ENCODE assay signal across 21 cellular contexts in the genomic region with DNA sequence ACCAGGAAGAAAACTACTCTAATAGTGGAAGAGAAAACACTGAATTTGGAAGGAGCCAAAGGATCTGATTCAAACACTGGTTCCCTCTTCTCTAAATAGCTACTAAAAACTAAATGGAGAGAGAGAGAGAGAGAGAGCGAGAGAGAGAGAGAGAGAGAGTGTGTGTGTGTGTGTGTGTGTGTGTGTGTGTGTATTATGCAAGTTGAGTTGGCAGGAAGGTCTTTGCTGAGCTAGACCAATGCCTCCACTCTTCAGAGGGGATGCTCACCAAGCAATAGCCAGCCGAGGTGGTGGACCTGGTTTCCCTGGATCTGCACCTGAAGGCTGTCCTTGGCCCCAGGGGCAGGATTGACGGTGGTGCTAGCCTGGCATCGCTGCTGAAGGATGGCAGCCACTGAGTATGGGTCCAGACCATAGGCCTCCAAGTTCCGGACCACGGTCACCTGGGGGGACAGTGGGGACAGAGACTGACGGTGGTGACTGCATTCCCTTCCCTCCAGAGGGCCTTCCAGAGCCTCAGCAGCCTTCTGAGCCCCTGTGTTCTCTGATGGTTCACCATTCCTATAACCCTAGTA. TPM values are rescaled to one million over a fixed set of nuclear protein-coding genes. Genes with fewer than 3 reads are reported as not detected.
DNase-seq lines count a peak whose midpoint lies in the region; ATAC-seq, FAIRE-seq and TF ChIP-seq lines count a peak whose summit lies in the region.
"Had no signal": no experiment of that assay in that cellular context is flagged by ENCODE, and none has a peak within 500 bp of the region (broad histone marks: within the 10 kb centered on the region; RNA-seq: fewer than 3 reads in every experiment).

No MANE protein-coding gene starts in this region.

- H3K4me1 Mint-ChIP-seq in activated naive CD4-positive, alpha-beta T cell treated with anti-CD3 and anti-CD28 coated beads for 36 hours (ENCODE audit: low read depth), result peaks cover 43% of the 10 kb centered on the region

- ATAC-seq in GM12878 (no peak), gastrocnemius medialis (no peak)
- ATAC-seq: body of pancreas had no signal

- TF ChIP-seq POLR2A in GM12878 (IDR thresholded peaks at IDR 0.05; ENCODE audit: low read depth, low read length), result no peak
- TF ChIP-seq POLR2A in gastrocnemius medialis (IDR thresholded peaks at IDR 0.05), result no peak

- no peak overlapping the region for H3K27ac ChIP-seq in GM12878 (ENCODE audit: control insufficient read depth, insufficient read depth)
- peak overlapping the region in 3 of 4 donors; percentile 38 to 74 (median 53) for H3K27ac ChIP-seq in gastrocnemius medialis
- H3K27ac ChIP-seq: HL-60, thyroid gland had no signal

- H3K27ac Mint-ChIP-seq in activated naive CD4-positive, alpha-beta T cell treated with anti-CD3 and anti-CD28 coated beads for 36 hours, result peak overlapping the region; percentile 93

- DNase-seq in activated naive CD4-positive, alpha-beta T cell treated with anti-CD3 and anti-CD28 coated beads for 36 hours, result no peak
- DNase-seq in activated naive CD4-positive, alpha-beta T cell treated with anti-CD3 and anti-CD28 coated beads, Interleukin-2, amount 50 U/mL, for 16 hours, result no peak
- DNase-seq in MV-4-11 (lab: John Stamatoyannopoulos, UW), result peak; percentile 6
- DNase-seq in GM12878 (ENCODE audit: low read depth, low spot score), result no peak
- no peak for DNase-seq in gastrocnemius medialis
- DNase-seq in effector CD8-positive, alpha-beta T cell (lab: John Stamatoyannopoulos, UW), result no peak
- DNase-seq in activated CD4-positive, CD25-positive, alpha-beta regulatory T cell treated with anti-CD3 and anti-CD28 coated beads, Interleukin-2, amount 50 U/mL, for 72 hours, result no peak
- no peak for DNase-seq in DMS153 (lab: John Stamatoyannopoulos, UW)
- DNase-seq: ACHN; body of pancreas; effector CD4-positive, alpha-beta T cell; EL; foreskin fibroblast; HCEC 1CT; NCI-H1105 treated with DMSO at 0.1 percent for 48 hours; NCI-H2029; NCI-H2227 treated with DMSO at 0.1 percent for 48 hours; stimulated activated CD4-positive, alpha-beta T cell treated with anti-CD3 and anti-CD28 coated beads, Interleukin-2, amount 100 ng/mL, for 48 hours; stimulated activated naive CD4-positive, alpha-beta T cell; thyroid gland had no signal

- no peaks in the 10 kb centered on the region for H4K20me1 ChIP-seq in GM12878 (ENCODE audit: control insufficient read depth, insufficient read depth)

- FAIRE-seq in GM12878 (lab: Jason Lieb, UNC), result no peak

- no peaks in the 10 kb centered on the region for H3K27me3 Mint-ChIP-seq in activated naive CD4-positive, alpha-beta T cell treated with anti-CD3 and anti-CD28 coated beads for 36 hours (ENCODE audit: low read depth)

- no peaks in the 10 kb centered on the region for H3K9me3 ChIP-seq in GM12878 (replicated peaks; ENCODE audit: control insufficient read depth, insufficient read depth, low read length)
- H3K9me3 ChIP-seq in gastrocnemius medialis, result no peaks in the 10 kb centered on the region
- H3K9me3 ChIP-seq: body of pancreas, thyroid gland had no signal

- H3K27me3 ChIP-seq in GM12878 (replicated peaks in 1 of 2; ENCODE audit: control insufficient read depth in 2 of 2, insufficient read depth in 2 of 2, low read length in 1 of 2) (no peaks in the 10 kb centered on the region), gastrocnemius medialis (no peaks in the 10 kb centered on the region)
- H3K27me3 ChIP-seq: body of pancreas, thyroid gland had no signal

- in situ Hi-C loops in GM12878 (cut with MboI) (no loop called here), gastrocnemius medialis (cut with MboI; ENCODE audit: low sequenced_read_pairs in 4 of 4) (no loop called here)

- no peaks in the 10 kb centered on the region for H3K9me3 Mint-ChIP-seq in activated naive CD4-positive, alpha-beta T cell treated with anti-CD3 and anti-CD28 coated beads for 36 hours

- TF ChIP-seq CTCF in GM12878 (IDR thresholded peaks at IDR 0.05 in 2 of 3, conservative IDR thresholded peaks at IDR 0.05 in 1 of 3; ENCODE audit: control insufficient read depth in 2 of 3, extremely low read depth in 1 of 3, insufficient read depth in 1 of 3, low read depth in 3 of 3, low read length in 3 of 3), result no peak
- TF ChIP-seq CTCF in gastrocnemius medialis (IDR thresholded peaks at IDR 0.05 in 4 of 5, conservative IDR thresholded peaks at IDR 0.05 in 1 of 5), result no peak

- SMC1A ChIA-PET in GM12878 (lab: Charles Lee; ENCODE audit: uncharacterized antibody, unreplicated experiment), result interaction anchor here (1.0 to 4.0 kb wide), 6 partner anchors 13 to 114 kb away, joined by 3 to 25 read pairs (median 8); no protein-coding TSS in a partner anchor

- intact Hi-C loops in activated naive CD4-positive, alpha-beta T cell treated with anti-CD3 and anti-CD28 coated beads for 36 hours (cut with micrococcal nuclease), result loop anchor here (5.0 kb wide), 1 partner anchor 209 kb away; no protein-coding TSS in a partner anchor
- intact Hi-C loops in GM12878 (cut with micrococcal nuclease; ENCODE audit: unreplicated experiment) (no loop called here), gastrocnemius medialis (cut with DNase I; ENCODE audit: low total_unique reads) (no loop called here)

- H3K4me3 ChIP-seq in GM12878 (no peak overlapping the region), gastrocnemius medialis (no peak overlapping the region)
- H3K4me3 ChIP-seq: body of pancreas, thyroid gland had no signal

- H3K4me2 ChIP-seq in GM12878 (ENCODE audit: control insufficient read depth, insufficient read depth), result no peak overlapping the region

- peaks cover 62% of the 10 kb centered on the region for H3K36me3 Mint-ChIP-seq in activated naive CD4-positive, alpha-beta T cell treated with anti-CD3 and anti-CD28 coated beads for 36 hours (ENCODE audit: low read depth)

- peaks cover 12 to 20% of the 10 kb centered on the region in 2 experiments for H3K36me3 ChIP-seq in GM12878 (ENCODE audit: control insufficient read depth in 2 of 2, insufficient read depth in 2 of 2, low read length in 1 of 2)
- peaks cover 5 to 91% of the 10 kb centered on the region in 2 donors for H3K36me3 ChIP-seq in gastrocnemius medialis

- RAD21 ChIA-PET in GM12878 (lab: Charles Lee; ENCODE audit: unreplicated experiment), result interaction anchor here (0.8 to 1.9 kb wide), 3 partner anchors 13 to 90 kb away, joined by 3 to 5 read pairs (median 5); no protein-coding TSS in a partner anchor

- H3K4me1 ChIP-seq in GM12878 (ENCODE audit: control insufficient read depth, insufficient read depth, low read length) (peaks cover 6% of the 10 kb centered on the region; the same call in 1 of the 2 replicates), gastrocnemius medialis (peaks cover 7 to 8% of the 10 kb centered on the region in 2 donors)

- H3K79me2 ChIP-seq in GM12878 (ENCODE audit: control insufficient read depth, insufficient read depth, low read length), result no peaks in the 10 kb centered on the region

- TSS peak; percentile 41 for BruUV-seq in GM12878 (replicated peaks; lab: Mats Ljungman, UMichigan)

- TF ChIP-seq RAD21 in GM12878 (IDR thresholded peaks at IDR 0.05; ENCODE audit: insufficient read depth, low read depth, low read length), result no peak

- no peak overlapping the region for H3K9ac ChIP-seq in GM12878 (ENCODE audit: control insufficient read depth, insufficient read depth, low read length)

- TF ChIP-seq EP300 in GM12878 (IDR thresholded peaks at IDR 0.05; ENCODE audit: borderline replicate concordance in 1 of 2, control insufficient read depth in 1 of 2, low read depth in 2 of 2, low read length in 2 of 2), result no peak

- H2AFZ ChIP-seq in GM12878 (ENCODE audit: control insufficient read depth, low read depth, low read length), result no peak overlapping the region

- no peak overlapping the region for H3K4me3 Mint-ChIP-seq in activated naive CD4-positive, alpha-beta T cell treated with anti-CD3 and anti-CD28 coated beads for 36 hours

- CTCF ChIA-PET in activated naive CD4-positive, alpha-beta T cell treated with anti-CD3 and anti-CD28 coated beads for 36 hours (lab: Charles Lee), result interaction anchor here (0.6 to 6.7 kb wide), 12 partner anchors 8 to 103 kb away, joined by 3 to 53 read pairs (median 6); no protein-coding TSS in a partner anchor
- CTCF ChIA-PET in GM12878 (lab: Yijun Ruan, JAX), result interaction anchor here (0.8 to 6.0 kb wide), 11 partner anchors 8 to 114 kb away, joined by 3 to 44 read pairs (median 6); no protein-coding TSS in a partner anchor

- POLR2A ChIA-PET in GM12878 (lab: Charles Lee), result interaction anchor here (0.9 kb wide), 1 partner anchor 40 kb away, joined by 3 read pairs; no protein-coding TSS in a partner anchor

- 94% methylated on average over 7 of the region's 7 CpGs for WGBS in GM12878 (ENCODE audit: insufficient coverage, insufficient replicate concordance, low lambda C conversion rate, missing lambda C conversion rate)

RNA-seq across cellular contexts. Expression of a gene that starts 18.8 kb away (rescaled TPM):
- total RNA-seq in activated naive CD4-positive, alpha-beta T cell treated with anti-CD3 and anti-CD28 coated beads for 36 hours, result 100 to 1,000 TPM; 116 to 122 TPM
- 115 and 132 TPM in 2 replicates for total RNA-seq in GM12878 (2013; cell fraction: nucleolus; rRNA removed)
- total RNA-seq in GM12878 (2014; rRNA removed) (88.8 and 91.6 TPM in 2 replicates), GM12878 (2014; rRNA removed; fragmentation: Illumina TruSeq; extraction: Trizol) (80.4 and 83.4 TPM in 2 replicates), GM12878 (2021) (74.0 and 76.6 TPM in 2 replicates), gastrocnemius medialis (10 to 100 TPM; 23.7 to 61.2 (median 38.6) TPM)
- polyA plus RNA-seq in GM12878 (2011; ENCODE audit: low read depth), result 49.2 TPM
- polyA plus RNA-seq in GM12878 (2011; rRNA removed) (133 and 153 TPM in 2 replicates), GM12878 (2014; fragmentation: Illumina TruSeq; extraction: Trizol) (108 and 109 TPM in 2 replicates), GM12878 (2014; fragmentation: Nextera tagmentation; extraction: Ambion mirVana) (10 to 100 TPM; 65.4 to 77.5 TPM), GM12878 (2014; rRNA removed) (98.5 and 104 TPM in 2 replicates), GM12878 (2016; fragmentation: Nextera tagmentation; extraction: Ambion mirVana) (10 to 100 TPM; 65.2 to 74.8 TPM)
- polyA plus RNA-seq in GM12878 (2011; cell fraction: cytosol; rRNA removed), result 121 and 127 TPM in 2 replicates
- polyA plus RNA-seq in GM12878 (2011; cell fraction: nucleus; rRNA removed), result 149 and 172 TPM in 2 replicates
- polyA plus RNA-seq in GM12878 (2012), result 66.5 and 74.5 TPM in 2 replicates
- polyA minus RNA-seq in GM12878 (2011; rRNA and poly(A)+ RNA removed), result 93.0 and 112 TPM in 2 replicates
- polyA minus RNA-seq in GM12878 (2011; cell fraction: cytosol; rRNA and poly(A)+ RNA removed), result 26.6 and 32.7 TPM in 2 replicates
- polyA minus RNA-seq in GM12878 (2011; cell fraction: nucleus; rRNA and poly(A)+ RNA removed), result 34.8 and 42.0 TPM in 2 replicates

RNA-seq across cellular contexts. Expression of a gene that starts 41.9 kb away (rescaled TPM):
- total RNA-seq in activated naive CD4-positive, alpha-beta T cell treated with anti-CD3 and anti-CD28 coated beads for 36 hours, result 1 to 10 TPM; 6.5 to 6.7 TPM
- total RNA-seq in GM12878 (2013; cell fraction: nucleolus; rRNA removed), result 26.7 and 27.4 TPM in 2 replicates
- 10.7 and 11.1 TPM in 2 replicates for total RNA-seq in GM12878 (2014; rRNA removed)
- total RNA-seq in GM12878 (2014; rRNA removed; fragmentation: Illumina TruSeq; extraction: Trizol), result 10.0 and 10.7 TPM in 2 replicates
- 8.9 and 11.2 TPM in 2 replicates for total RNA-seq in GM12878 (2021)
- 2.8 TPM for polyA plus RNA-seq in GM12878 (2011; ENCODE audit: low read depth)
- 12.9 and 15.4 TPM in 2 replicates for polyA plus RNA-seq in GM12878 (2011; rRNA removed)
- polyA plus RNA-seq in GM12878 (2011; cell fraction: cytosol; rRNA removed), result 8.8 and 9.4 TPM in 2 replicates
- 7.3 and 7.8 TPM in 2 replicates for polyA plus RNA-seq in GM12878 (2011; cell fraction: nucleus; rRNA removed)
- 3.7 and 6.0 TPM in 2 replicates for polyA plus RNA-seq in GM12878 (2012)
- 9.8 and 14.9 TPM in 2 replicates for polyA plus RNA-seq in GM12878 (2014; fragmentation: Illumina TruSeq; extraction: Trizol)
- 1 to 10 TPM; 1.6 to 2.8 TPM for polyA plus RNA-seq in GM12878 (2014; fragmentation: Nextera tagmentation; extraction: Ambion mirVana)
- polyA plus RNA-seq in GM12878 (2014; rRNA removed), result 6.0 and 8.6 TPM in 2 replicates
- 10 to 100 TPM in 1 of 2 experiments, 1 to 10 TPM in 1; 10.0 to 11.7 TPM for polyA plus RNA-seq in GM12878 (2016; fragmentation: Nextera tagmentation; extraction: Ambion mirVana)
- 15.7 and 16.0 TPM in 2 replicates for polyA minus RNA-seq in GM12878 (2011; rRNA and poly(A)+ RNA removed)
- 6.0 and 7.1 TPM in 2 replicates for polyA minus RNA-seq in GM12878 (2011; cell fraction: cytosol; rRNA and poly(A)+ RNA removed)
- polyA minus RNA-seq in GM12878 (2011; cell fraction: nucleus; rRNA and poly(A)+ RNA removed), result 5.1 and 8.2 TPM in 2 replicates
- 1 to 10 TPM in 2 of 4 donors, under 1 TPM in 2; 0.85 to 1.8 (median 1.0) TPM for total RNA-seq in gastrocnemius medialis
